Comparison of ENCODE assay signal across 13 cellular contexts in the genomic region with DNA sequence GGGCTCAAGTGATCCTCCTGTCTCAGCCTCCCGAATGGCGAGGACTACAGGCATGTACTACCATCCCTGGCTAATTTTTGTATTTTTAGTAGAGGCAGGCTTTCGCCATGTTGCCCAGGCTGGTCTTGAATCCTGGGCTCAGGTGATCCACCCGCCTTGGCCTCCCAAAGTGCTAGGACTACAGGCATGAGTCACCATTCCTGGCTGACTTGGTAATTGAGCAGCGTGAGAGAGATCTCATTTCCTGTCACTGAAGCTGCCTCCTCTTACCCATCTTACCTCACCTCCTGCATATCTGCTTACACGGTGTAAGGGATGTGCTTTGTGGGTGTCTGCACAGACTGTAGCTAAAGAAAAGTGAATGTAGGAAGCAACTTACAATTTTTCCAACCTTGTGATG. TPM values are rescaled to one million over a fixed set of nuclear protein-coding genes. Genes with fewer than 3 reads are reported as not detected.
DNase-seq lines count a peak whose midpoint lies in the region; ATAC-seq, FAIRE-seq and TF ChIP-seq lines count a peak whose summit lies in the region.
"Had no signal": no experiment of that assay in that cellular context is flagged by ENCODE, and none has a peak within 500 bp of the region (broad histone marks: within the 10 kb centered on the region; RNA-seq: fewer than 3 reads in every experiment).

No MANE protein-coding gene starts in this region.

- in situ Hi-C loops in GM23248 (cut with MboI): no loop called here

- no peaks in the 10 kb centered on the region for H3K27me3 ChIP-seq in GM23248 (replicated peaks; ENCODE audit: insufficient read depth)
- no peaks in the 10 kb centered on the region for H3K27me3 ChIP-seq in neural progenitor cell
- H3K27me3 ChIP-seq in H7 (ENCODE audit: control insufficient read depth, insufficient read depth, low read length): no peaks in the 10 kb centered on the region
- H3K27me3 ChIP-seq in stomach: no peaks in the 10 kb centered on the region

- H3K4me2 ChIP-seq in A549: no peak overlapping the region
- H3K4me2 ChIP-seq in GM23248 (ENCODE audit: unreplicated experiment): no peak overlapping the region
- H3K4me2 ChIP-seq in neural progenitor cell: no peak overlapping the region

- peaks cover 6% of the 10 kb centered on the region for H3K27me3 Mint-ChIP-seq in activated CD8-positive, alpha-beta T cell treated with anti-CD3 and anti-CD28 coated beads, Interleukin-2, amount 10 ng/mL, durations not matched to agents 7 days and 5 days (ENCODE audit: low read depth)
- H3K27me3 Mint-ChIP-seq in neural progenitor cell (ENCODE audit: insufficient read depth, low read depth): peaks cover 5% of the 10 kb centered on the region

- H3K4me1 Mint-ChIP-seq in activated CD8-positive, alpha-beta T cell treated with anti-CD3 and anti-CD28 coated beads, Interleukin-2, amount 10 ng/mL, durations not matched to agents 7 days and 5 days (ENCODE audit: low read depth): peaks cover 56% of the 10 kb centered on the region
- peaks cover 20% of the 10 kb centered on the region for H3K4me1 Mint-ChIP-seq in neural progenitor cell

- TF ChIP-seq EP300 in A549 (IDR thresholded peaks at IDR 0.05) (no peak), stomach (IDR thresholded peaks at IDR 0.05) (no peak)

- TF ChIP-seq CTCF in A549 (IDR thresholded peaks at IDR 0.05) (no peak), fibroblast of pulmonary artery (IDR thresholded peaks at IDR 0.05; ENCODE audit: low read length, missing control alignments) (no peak), neural progenitor cell (IDR thresholded peaks at IDR 0.05) (no peak), stomach (IDR thresholded peaks at IDR 0.05) (no peak)

- H2AFZ ChIP-seq in GM23248 (no peak overlapping the region), neural progenitor cell (replicated peaks) (no peak overlapping the region)

- H3K27ac ChIP-seq in A549: no peak overlapping the region
- H3K27ac ChIP-seq in GM23248: no peak overlapping the region
- no peak overlapping the region for H3K27ac ChIP-seq in neural progenitor cell
- H3K27ac ChIP-seq in stomach: no peak overlapping the region

- intact Hi-C loops in stomach (cut with DNase I; ENCODE audit: low total_unique reads): no loop called here

- POLR2A ChIA-PET in A549 (lab: Yijun Ruan, JAX): no interaction called here
- POLR2A ChIA-PET in activated CD8-positive, alpha-beta T cell treated with anti-CD3 and anti-CD28 coated beads, Interleukin-2, amount 10 ng/mL, durations not matched to agents 7 days and 5 days (lab: Charles Lee): interaction anchor here (1.0 to 1.2 kb wide), 2 partner anchors 56 to 76 kb away, joined by 3 to 4 read pairs; partner anchors contain the start of gene IFIT5

- H3K36me3 ChIP-seq in GM23248 (ENCODE audit: low read depth) (0 out of 2 replicates have a peak, but pooled peaks cover 9% of the 10 kb centered on the region), neural progenitor cell (no peaks in the 10 kb centered on the region), H7 (replicated peaks; ENCODE audit: control insufficient read depth, insufficient read depth, low read length) (no peaks in the 10 kb centered on the region), stomach (peaks cover 11 to 39% (median 26%) of the 10 kb centered on the region in 4 donors)

- no peak for TF ChIP-seq POLR2A in A549 (IDR thresholded peaks at IDR 0.05; ENCODE audit: low read length)
- TF ChIP-seq POLR2A in stomach (IDR thresholded peaks at IDR 0.05): no peak

- H3K9me3 ChIP-seq in A549 (no peaks in the 10 kb centered on the region), GM23248 (ENCODE audit: low read depth) (no peaks in the 10 kb centered on the region), neural progenitor cell (ENCODE audit: low read depth) (no peaks in the 10 kb centered on the region), stomach (no peaks in the 10 kb centered on the region)

- TF ChIP-seq RAD21 in A549 (conservative IDR thresholded peaks at IDR 0.05 in 1 of 2, IDR thresholded peaks at IDR 0.05 in 1 of 2): no peak

- no peak for FAIRE-seq in A549 (lab: Jason Lieb, UNC)
- FAIRE-seq: endometrium had no signal

- peaks cover 80% of the 10 kb centered on the region for H3K36me3 Mint-ChIP-seq in activated CD8-positive, alpha-beta T cell treated with anti-CD3 and anti-CD28 coated beads, Interleukin-2, amount 10 ng/mL, durations not matched to agents 7 days and 5 days (ENCODE audit: low read depth)
- peaks cover 2% of the 10 kb centered on the region for H3K36me3 Mint-ChIP-seq in neural progenitor cell

- DNase-seq in A549 (ENCODE audit: low read depth in 1 of 2, low spot score in 1 of 2): peak in 1 of 2 experiments; percentile 13
- DNase-seq in GM23248: peak; percentile 64
- DNase-seq in activated CD8-positive, alpha-beta T cell treated with anti-CD3 and anti-CD28 coated beads, Interleukin-2, amount 10 ng/mL, durations not matched to agents 7 days and 5 days: peak; percentile 58
- peak; percentile 53 for DNase-seq in fibroblast of pulmonary artery (ENCODE audit: low read depth)
- DNase-seq in neural progenitor cell (ENCODE audit: low spot score): no peak
- DNase-seq in H7: no peak
- no peak for DNase-seq in stomach
- no peak for DNase-seq in SKM-1 (lab: John Stamatoyannopoulos, UW; ENCODE audit: unreplicated experiment)
- DNase-seq: activated CD4-positive, CD25-positive, alpha-beta regulatory T cell treated with anti-CD3 and anti-CD28 coated beads, Interleukin-2, amount 50 U/mL, for 72 hours; midbrain; NCI-H526 had no signal

- H3K79me2 ChIP-seq in GM23248 (ENCODE audit: insufficient read depth) (peaks cover 34% of the 10 kb centered on the region), neural progenitor cell (ENCODE audit: low read depth) (no peaks in the 10 kb centered on the region)

- H3K4me3 ChIP-seq in A549 (no peak overlapping the region), GM23248 (no peak overlapping the region), fibroblast of pulmonary artery (replicated peaks; ENCODE audit: low read depth, low read length) (no peak overlapping the region), neural progenitor cell (no peak overlapping the region), H7 (ENCODE audit: insufficient read depth, low read depth, low read length) (no peak overlapping the region), stomach (no peak overlapping the region)

- H3F3A ChIP-seq in GM23248 (ENCODE audit: insufficient read depth): peaks cover 15% of the 10 kb centered on the region
- peaks cover 10% of the 10 kb centered on the region for H3F3A ChIP-seq in neural progenitor cell (ENCODE audit: low read depth)

- no peaks in the 10 kb centered on the region for H3K9me3 Mint-ChIP-seq in activated CD8-positive, alpha-beta T cell treated with anti-CD3 and anti-CD28 coated beads, Interleukin-2, amount 10 ng/mL, durations not matched to agents 7 days and 5 days (ENCODE audit: insufficient read depth)
- no peaks in the 10 kb centered on the region for H3K9me3 Mint-ChIP-seq in neural progenitor cell

- H3K4me1 ChIP-seq in A549 (peaks cover 19% of the 10 kb centered on the region), GM23248 (ENCODE audit: insufficient read depth) (peaks cover 22% of the 10 kb centered on the region), neural progenitor cell (peaks cover 23% of the 10 kb centered on the region), stomach (peaks cover 18 to 29% (median 21%) of the 10 kb centered on the region in 4 donors)

- H3K9me2 ChIP-seq in GM23248 (ENCODE audit: insufficient read depth): no peaks in the 10 kb centered on the region

- CTCF ChIA-PET in A549 (lab: Yijun Ruan, JAX): interaction anchor here (1.4 to 3.0 kb wide), 2 partner anchors 11 to 31 kb away, joined by 4 to 8 read pairs; no protein-coding TSS in a partner anchor
- CTCF ChIA-PET in activated CD8-positive, alpha-beta T cell treated with anti-CD3 and anti-CD28 coated beads, Interleukin-2, amount 10 ng/mL, durations not matched to agents 7 days and 5 days (lab: Charles Lee): interaction anchor here (2.3 kb wide), 1 partner anchor 32 kb away, joined by 16 read pairs; no protein-coding TSS in a partner anchor

- H3K9ac ChIP-seq in GM23248 (no peak overlapping the region), neural progenitor cell (no peak overlapping the region)

- H3K4me3 Mint-ChIP-seq in activated CD8-positive, alpha-beta T cell treated with anti-CD3 and anti-CD28 coated beads, Interleukin-2, amount 10 ng/mL, durations not matched to agents 7 days and 5 days: no peak overlapping the region
- H3K4me3 Mint-ChIP-seq in neural progenitor cell: no peak overlapping the region

- H4K20me1 ChIP-seq in GM23248 (ENCODE audit: insufficient read depth) (no peaks in the 10 kb centered on the region), neural progenitor cell (ENCODE audit: low read depth) (no peaks in the 10 kb centered on the region)

- ATAC-seq in A549: no peak
- ATAC-seq in activated CD8-positive, alpha-beta T cell treated with anti-CD3 and anti-CD28 coated beads, Interleukin-2, amount 10 ng/mL, durations not matched to agents 7 days and 5 days: peak; percentile 31

- WGBS in A549 (ENCODE audit: missing lambda C conversion rate): 68% methylated on average over 6 of the region's 6 CpGs
- 71 to 76% methylated on average over 6 of the region's 6 CpGs for WGBS in GM23248 (ENCODE audit: low coverage in 1 of 2, low lambda C conversion rate in 2 of 2, missing lambda C conversion rate in 2 of 2), 2 experiments
- 81 to 91% (median 88%) methylated on average over 6 of the region's 6 CpGs for WGBS in stomach, 5 donors

- no peak overlapping the region for H3K27ac Mint-ChIP-seq in activated CD8-positive, alpha-beta T cell treated with anti-CD3 and anti-CD28 coated beads, Interleukin-2, amount 10 ng/mL, durations not matched to agents 7 days and 5 days
- no peak overlapping the region for H3K27ac Mint-ChIP-seq in neural progenitor cell
- H3K27ac Mint-ChIP-seq: CD14-positive monocyte had no signal

RNA-seq across cellular contexts. Expression of gene IFIT3, which starts 9.7 kb away (rescaled TPM):
- polyA plus RNA-seq in A549 (2011; rRNA removed): 1.5 and 1.6 TPM in 2 replicates
- polyA plus RNA-seq in A549 (2012; cell fraction: cytosol; rRNA removed): 0.33 and 0.36 TPM in 2 replicates
- polyA plus RNA-seq in A549 (2012; cell fraction: nucleus; rRNA removed): 0.16 and 0.18 TPM in 2 replicates
- polyA plus RNA-seq in A549 (2017; fragmentation: RNase III; extraction: RNeasy Plus Mini Kit Qiagen cat#74134 plus additional on column Dnase treatment): 2.1 to 2.4 TPM (median 2.2 TPM) in 3 replicates
- 0.10 and 0.41 TPM in 2 replicates for polyA minus RNA-seq in A549 (2011; rRNA and poly(A)+ RNA removed)
- 10.9 and 19.0 TPM in 2 replicates for total RNA-seq in GM23248 (2014; rRNA removed; shearing (Covaris generic))
- 10.4 and 10.6 TPM in 2 replicates for polyA plus RNA-seq in GM23248 (2016; fragmentation: Nextera tagmentation; extraction: Ambion mirVana)
- 10 to 100 TPM; 42.8 to 43.7 TPM for total RNA-seq in activated CD8-positive, alpha-beta T cell treated with anti-CD3 and anti-CD28 coated beads, Interleukin-2, amount 10 ng/mL, durations not matched to agents 7 days and 5 days
- 0.06 TPM in 1 of 2 replicates, not detected in the other for total RNA-seq in neural progenitor cell (ENCODE audit: low replicate concordance)
- 0.22 and 0.45 TPM in 2 replicates for total RNA-seq in H7 (2014; rRNA removed; shearing (Covaris generic))
- 10 to 100 TPM in 1 of 5 donors, 1 to 10 TPM in 4; 1.3 to 11.4 (median 2.6) TPM for total RNA-seq in stomach
- 10 to 100 TPM in 1 of 3 donors, 1 to 10 TPM in 2; 6.3 to 11.3 (median 7.9) TPM for polyA plus RNA-seq in stomach

RNA-seq across cellular contexts. Expression of gene IFIT2, which starts 35.6 kb away (rescaled TPM):
- polyA plus RNA-seq in A549 (2011; rRNA removed) (0.81 and 1.1 TPM in 2 replicates), A549 (2017; fragmentation: RNase III; extraction: RNeasy Plus Mini Kit Qiagen cat#74134 plus additional on column Dnase treatment) (0.75 to 0.94 TPM (median 0.77 TPM) in 3 replicates), GM23248 (2016; fragmentation: Nextera tagmentation; extraction: Ambion mirVana) (8.5 and 9.5 TPM in 2 replicates), stomach (1 to 10 TPM; 1.6 to 3.1 (median 2.3) TPM)
- 0.12 and 0.13 TPM in 2 replicates for polyA plus RNA-seq in A549 (2012; cell fraction: cytosol; rRNA removed)
- 0.04 and 0.06 TPM in 2 replicates for polyA plus RNA-seq in A549 (2012; cell fraction: nucleus; rRNA removed)
- 0.29 and 0.50 TPM in 2 replicates for polyA minus RNA-seq in A549 (2011; rRNA and poly(A)+ RNA removed)
- 3.5 and 7.0 TPM in 2 replicates for total RNA-seq in GM23248 (2014; rRNA removed; shearing (Covaris generic))
- total RNA-seq in activated CD8-positive, alpha-beta T cell treated with anti-CD3 and anti-CD28 coated beads, Interleukin-2, amount 10 ng/mL, durations not matched to agents 7 days and 5 days: 1 to 10 TPM; 7.3 TPM
- total RNA-seq in neural progenitor cell (ENCODE audit: low replicate concordance) (0.06 and 0.22 TPM in 2 replicates), stomach (1 to 10 TPM in 2 of 5 donors, under 1 TPM in 2, not detected in 1; 0.45 to 5.0 (median 0.94) TPM)
- total RNA-seq in H7 (2014; rRNA removed; shearing (Covaris generic)): 0.18 and 0.45 TPM in 2 replicates

RNA-seq across cellular contexts. Expression of gene IFIT1B, which starts 40.4 kb away (rescaled TPM):
- polyA plus RNA-seq in A549 (2011; rRNA removed) (not detected in 2 replicates), A549 (2017; fragmentation: RNase III; extraction: RNeasy Plus Mini Kit Qiagen cat#74134 plus additional on column Dnase treatment) (not detected in 3 replicates), GM23248 (2016; fragmentation: Nextera tagmentation; extraction: Ambion mirVana) (not detected in 2 replicates), stomach (not detected)
- not detected in 2 replicates for polyA plus RNA-seq in A549 (2012; cell fraction: cytosol; rRNA removed)
- polyA plus RNA-seq in A549 (2012; cell fraction: nucleus; rRNA removed): not detected in 2 replicates
- polyA minus RNA-seq in A549 (2011; rRNA and poly(A)+ RNA removed): not detected in 2 replicates
- not detected in 2 replicates for total RNA-seq in GM23248 (2014; rRNA removed; shearing (Covaris generic))
- not detected for total RNA-seq in activated CD8-positive, alpha-beta T cell treated with anti-CD3 and anti-CD28 coated beads, Interleukin-2, amount 10 ng/mL, durations not matched to agents 7 days and 5 days
- total RNA-seq in neural progenitor cell (ENCODE audit: low replicate concordance) (not detected in 2 replicates), stomach (under 1 TPM in 1 of 5 donors, not detected in 4; 0.92 TPM)
- total RNA-seq in H7 (2014; rRNA removed; shearing (Covaris generic)): not detected in 2 replicates
- polyA plus RNA-seq: CD14-positive monocyte had no signal

RNA-seq across cellular contexts. Expression of gene IFIT1, which starts 54.9 kb away (rescaled TPM):
- 2.0 and 2.5 TPM in 2 replicates for polyA plus RNA-seq in A549 (2011; rRNA removed)
- polyA plus RNA-seq in A549 (2012; cell fraction: cytosol; rRNA removed): 0.40 and 0.52 TPM in 2 replicates
- polyA plus RNA-seq in A549 (2012; cell fraction: nucleus; rRNA removed): 0.14 and 0.24 TPM in 2 replicates
- 2.1 to 3.7 TPM (median 2.8 TPM) in 3 replicates for polyA plus RNA-seq in A549 (2017; fragmentation: RNase III; extraction: RNeasy Plus Mini Kit Qiagen cat#74134 plus additional on column Dnase treatment)
- 0.17 and 0.29 TPM in 2 replicates for polyA minus RNA-seq in A549 (2011; rRNA and poly(A)+ RNA removed)
- 15.2 and 18.6 TPM in 2 replicates for total RNA-seq in GM23248 (2014; rRNA removed; shearing (Covaris generic))
- polyA plus RNA-seq in GM23248 (2016; fragmentation: Nextera tagmentation; extraction: Ambion mirVana): 14.3 and 15.7 TPM in 2 replicates
- 10 to 100 TPM; 29.8 to 31.8 TPM for total RNA-seq in activated CD8-positive, alpha-beta T cell treated with anti-CD3 and anti-CD28 coated beads, Interleukin-2, amount 10 ng/mL, durations not matched to agents 7 days and 5 days
- 12.4 and 13.2 TPM in 2 replicates for total RNA-seq in neural progenitor cell (ENCODE audit: low replicate concordance)
- total RNA-seq in H7 (2014; rRNA removed; shearing (Covaris generic)): 3.7 and 4.0 TPM in 2 replicates
- total RNA-seq in stomach: 10 to 100 TPM in 1 of 5 donors, 1 to 10 TPM in 3, under 1 TPM in 1; 0.29 to 12.1 (median 2.3) TPM
- polyA plus RNA-seq in stomach: 1 to 10 TPM; 3.5 to 6.4 (median 5.0) TPM

Comparison
In these comparisons a context has a peak if more than half of its experiments do, and no peak if none do; other contexts are left out.
1. DNase-seq: peak in GM23248 (single experiment), activated CD8-positive, alpha-beta T cell treated with anti-CD3 and anti-CD28 coated beads, Interleukin-2, amount 10 ng/mL, durations not matched to agents 7 days and 5 days (single experiment) and fibroblast of pulmonary artery (single experiment); none in neural progenitor cell (single experiment), H7 (single experiment), stomach (single experiment) and SKM-1 (single experiment).